Comparison of ENCODE assay signal across 1 cellular context in the genomic region with DNA sequence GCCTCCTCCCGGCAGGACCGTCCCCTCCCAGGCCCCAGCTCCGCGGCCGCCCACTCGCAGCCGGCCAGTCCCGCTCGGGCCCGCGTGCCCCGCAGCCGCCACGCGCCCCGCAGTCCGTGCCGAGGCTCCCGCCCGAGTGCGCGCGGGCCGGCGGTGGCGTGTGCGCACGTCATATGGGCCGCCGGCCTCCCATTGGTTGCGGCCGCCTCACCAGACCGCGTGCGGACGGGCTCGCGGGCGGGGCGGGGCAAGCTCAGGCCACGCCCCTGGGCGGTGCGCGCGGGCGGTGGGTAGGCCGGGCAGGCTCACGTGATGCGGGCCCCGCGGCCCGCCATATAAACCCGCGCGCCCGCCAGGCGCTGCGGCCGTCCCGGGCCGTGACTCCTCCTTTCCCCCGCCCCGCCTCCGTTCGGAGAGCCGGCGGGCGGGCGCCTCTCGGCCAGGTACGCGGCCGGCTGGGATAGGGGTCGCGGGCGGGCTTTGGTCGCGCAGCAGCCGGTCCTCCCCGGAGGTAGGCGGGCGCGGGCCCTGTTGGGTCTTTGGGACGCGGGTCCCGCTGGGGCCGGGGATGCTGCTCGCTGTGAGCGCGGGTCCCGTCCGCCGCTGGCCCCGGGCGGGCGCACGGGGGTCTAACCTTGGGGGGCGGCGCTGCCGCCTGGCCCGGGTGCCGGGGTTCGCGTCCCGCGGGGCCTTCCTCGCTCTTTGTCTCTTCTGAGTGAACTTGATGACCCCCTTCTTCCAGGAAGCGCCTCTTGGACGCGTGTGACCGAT.
TF ChIP-seq lines count a peak whose summit lies in the region.

A gene (plus strand): TSS at position 362 of the 771 bp plus-strand sequence. CDS start 408 bp downstream, at position 770.

TF ChIP-seq in K562, 482 proteins besides CTCF, POLR2A, EP300 and RAD21 (continued from another document and continues in another):
- TF ChIP-seq RAD51 (IDR thresholded peaks at IDR 0.05; ENCODE audit: borderline replicate concordance, low read depth), result no peak
- TF ChIP-seq BCL6 (CRISPR knock-in tag; IDR thresholded peaks at IDR 0.05), result no peak
- no peak for TF ChIP-seq ZNF589 (CRISPR knock-in tag; IDR thresholded peaks at IDR 0.05; ENCODE audit: low read depth)
- TF ChIP-seq, protein P1, sequence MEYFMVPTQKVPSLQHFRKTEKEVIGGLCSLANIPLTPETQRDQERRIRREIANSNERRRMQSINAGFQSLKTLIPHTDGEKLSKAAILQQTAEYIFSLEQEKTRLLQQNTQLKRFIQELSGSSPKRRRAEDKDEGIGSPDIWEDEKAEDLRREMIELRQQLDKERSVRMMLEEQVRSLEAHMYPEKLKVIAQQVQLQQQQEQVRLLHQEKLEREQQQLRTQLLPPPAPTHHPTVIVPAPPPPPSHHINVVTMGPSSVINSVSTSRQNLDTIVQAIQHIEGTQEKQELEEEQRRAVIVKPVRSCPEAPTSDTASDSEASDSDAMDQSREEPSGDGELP (CRISPR knock-in tag; IDR thresholded peaks at IDR 0.05; ENCODE audit: borderline replicate concordance), result 0 out of 2 replicates have a peak, but pooled peaks have one; percentile 47
- TF ChIP-seq CAMTA2 (CRISPR knock-in tag; conservative IDR thresholded peaks at IDR 0.05), result 0 out of 2 replicates have a peak, but pooled peaks have one; percentile 5
- TF ChIP-seq ETV5 (CRISPR knock-in tag; IDR thresholded peaks at IDR 0.05; ENCODE audit: low read depth), result 0 out of 2 replicates have a peak, but pooled peaks have one; percentile 39
- TF ChIP-seq, protein P2, sequence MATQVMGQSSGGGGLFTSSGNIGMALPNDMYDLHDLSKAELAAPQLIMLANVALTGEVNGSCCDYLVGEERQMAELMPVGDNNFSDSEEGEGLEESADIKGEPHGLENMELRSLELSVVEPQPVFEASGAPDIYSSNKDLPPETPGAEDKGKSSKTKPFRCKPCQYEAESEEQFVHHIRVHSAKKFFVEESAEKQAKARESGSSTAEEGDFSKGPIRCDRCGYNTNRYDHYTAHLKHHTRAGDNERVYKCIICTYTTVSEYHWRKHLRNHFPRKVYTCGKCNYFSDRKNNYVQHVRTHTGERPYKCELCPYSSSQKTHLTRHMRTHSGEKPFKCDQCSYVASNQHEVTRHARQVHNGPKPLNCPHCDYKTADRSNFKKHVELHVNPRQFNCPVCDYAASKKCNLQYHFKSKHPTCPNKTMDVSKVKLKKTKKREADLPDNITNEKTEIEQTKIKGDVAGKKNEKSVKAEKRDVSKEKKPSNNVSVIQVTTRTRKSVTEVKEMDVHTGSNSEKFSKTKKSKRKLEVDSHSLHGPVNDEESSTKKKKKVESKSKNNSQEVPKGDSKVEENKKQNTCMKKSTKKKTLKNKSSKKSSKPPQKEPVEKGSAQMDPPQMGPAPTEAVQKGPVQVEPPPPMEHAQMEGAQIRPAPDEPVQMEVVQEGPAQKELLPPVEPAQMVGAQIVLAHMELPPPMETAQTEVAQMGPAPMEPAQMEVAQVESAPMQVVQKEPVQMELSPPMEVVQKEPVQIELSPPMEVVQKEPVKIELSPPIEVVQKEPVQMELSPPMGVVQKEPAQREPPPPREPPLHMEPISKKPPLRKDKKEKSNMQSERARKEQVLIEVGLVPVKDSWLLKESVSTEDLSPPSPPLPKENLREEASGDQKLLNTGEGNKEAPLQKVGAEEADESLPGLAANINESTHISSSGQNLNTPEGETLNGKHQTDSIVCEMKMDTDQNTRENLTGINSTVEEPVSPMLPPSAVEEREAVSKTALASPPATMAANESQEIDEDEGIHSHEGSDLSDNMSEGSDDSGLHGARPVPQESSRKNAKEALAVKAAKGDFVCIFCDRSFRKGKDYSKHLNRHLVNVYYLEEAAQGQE (CRISPR knock-in tag; IDR thresholded peaks at IDR 0.05; ENCODE audit: low read depth), result peak; percentile 10; the same call in 1 of the 2 replicates
- TF ChIP-seq, protein P3, sequence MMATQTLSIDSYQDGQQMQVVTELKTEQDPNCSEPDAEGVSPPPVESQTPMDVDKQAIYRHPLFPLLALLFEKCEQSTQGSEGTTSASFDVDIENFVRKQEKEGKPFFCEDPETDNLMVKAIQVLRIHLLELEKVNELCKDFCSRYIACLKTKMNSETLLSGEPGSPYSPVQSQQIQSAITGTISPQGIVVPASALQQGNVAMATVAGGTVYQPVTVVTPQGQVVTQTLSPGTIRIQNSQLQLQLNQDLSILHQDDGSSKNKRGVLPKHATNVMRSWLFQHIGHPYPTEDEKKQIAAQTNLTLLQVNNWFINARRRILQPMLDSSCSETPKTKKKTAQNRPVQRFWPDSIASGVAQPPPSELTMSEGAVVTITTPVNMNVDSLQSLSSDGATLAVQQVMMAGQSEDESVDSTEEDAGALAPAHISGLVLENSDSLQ (IDR thresholded peaks at IDR 0.05), result no peak
- TF ChIP-seq, protein P4, sequence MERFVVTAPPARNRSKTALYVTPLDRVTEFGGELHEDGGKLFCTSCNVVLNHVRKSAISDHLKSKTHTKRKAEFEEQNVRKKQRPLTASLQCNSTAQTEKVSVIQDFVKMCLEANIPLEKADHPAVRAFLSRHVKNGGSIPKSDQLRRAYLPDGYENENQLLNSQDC (CRISPR knock-in tag; IDR thresholded peaks at IDR 0.05), result peak; percentile 82; the same call in 1 of the 2 replicates
- TF ChIP-seq, protein P5, sequence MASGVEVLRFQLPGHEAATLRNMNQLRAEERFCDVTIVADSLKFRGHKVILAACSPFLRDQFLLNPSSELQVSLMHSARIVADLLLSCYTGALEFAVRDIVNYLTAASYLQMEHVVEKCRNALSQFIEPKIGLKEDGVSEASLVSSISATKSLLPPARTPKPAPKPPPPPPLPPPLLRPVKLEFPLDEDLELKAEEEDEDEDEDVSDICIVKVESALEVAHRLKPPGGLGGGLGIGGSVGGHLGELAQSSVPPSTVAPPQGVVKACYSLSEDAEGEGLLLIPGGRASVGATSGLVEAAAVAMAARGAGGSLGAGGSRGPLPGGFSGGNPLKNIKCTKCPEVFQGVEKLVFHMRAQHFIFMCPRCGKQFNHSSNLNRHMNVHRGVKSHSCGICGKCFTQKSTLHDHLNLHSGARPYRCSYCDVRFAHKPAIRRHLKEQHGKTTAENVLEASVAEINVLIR (CRISPR knock-in tag; IDR thresholded peaks at IDR 0.05), result peak; percentile 78; the same call in 1 of the 2 replicates
- no peak for TF ChIP-seq NR2C2 (CRISPR knock-in tag; IDR thresholded peaks at IDR 0.05)
- peak; percentile 6; the same call in 1 of the 2 replicates for TF ChIP-seq NR2C2 (tag; IDR thresholded peaks at IDR 0.05)
- TF ChIP-seq NFE2 (IDR thresholded peaks at IDR 0.05; ENCODE audit: low read depth), result no peak
- TF ChIP-seq ZNF644 (tag; IDR thresholded peaks at IDR 0.05; ENCODE audit: low read depth), result no peak; the same call in 1 of the 2 replicates
- TF ChIP-seq, protein P6, sequence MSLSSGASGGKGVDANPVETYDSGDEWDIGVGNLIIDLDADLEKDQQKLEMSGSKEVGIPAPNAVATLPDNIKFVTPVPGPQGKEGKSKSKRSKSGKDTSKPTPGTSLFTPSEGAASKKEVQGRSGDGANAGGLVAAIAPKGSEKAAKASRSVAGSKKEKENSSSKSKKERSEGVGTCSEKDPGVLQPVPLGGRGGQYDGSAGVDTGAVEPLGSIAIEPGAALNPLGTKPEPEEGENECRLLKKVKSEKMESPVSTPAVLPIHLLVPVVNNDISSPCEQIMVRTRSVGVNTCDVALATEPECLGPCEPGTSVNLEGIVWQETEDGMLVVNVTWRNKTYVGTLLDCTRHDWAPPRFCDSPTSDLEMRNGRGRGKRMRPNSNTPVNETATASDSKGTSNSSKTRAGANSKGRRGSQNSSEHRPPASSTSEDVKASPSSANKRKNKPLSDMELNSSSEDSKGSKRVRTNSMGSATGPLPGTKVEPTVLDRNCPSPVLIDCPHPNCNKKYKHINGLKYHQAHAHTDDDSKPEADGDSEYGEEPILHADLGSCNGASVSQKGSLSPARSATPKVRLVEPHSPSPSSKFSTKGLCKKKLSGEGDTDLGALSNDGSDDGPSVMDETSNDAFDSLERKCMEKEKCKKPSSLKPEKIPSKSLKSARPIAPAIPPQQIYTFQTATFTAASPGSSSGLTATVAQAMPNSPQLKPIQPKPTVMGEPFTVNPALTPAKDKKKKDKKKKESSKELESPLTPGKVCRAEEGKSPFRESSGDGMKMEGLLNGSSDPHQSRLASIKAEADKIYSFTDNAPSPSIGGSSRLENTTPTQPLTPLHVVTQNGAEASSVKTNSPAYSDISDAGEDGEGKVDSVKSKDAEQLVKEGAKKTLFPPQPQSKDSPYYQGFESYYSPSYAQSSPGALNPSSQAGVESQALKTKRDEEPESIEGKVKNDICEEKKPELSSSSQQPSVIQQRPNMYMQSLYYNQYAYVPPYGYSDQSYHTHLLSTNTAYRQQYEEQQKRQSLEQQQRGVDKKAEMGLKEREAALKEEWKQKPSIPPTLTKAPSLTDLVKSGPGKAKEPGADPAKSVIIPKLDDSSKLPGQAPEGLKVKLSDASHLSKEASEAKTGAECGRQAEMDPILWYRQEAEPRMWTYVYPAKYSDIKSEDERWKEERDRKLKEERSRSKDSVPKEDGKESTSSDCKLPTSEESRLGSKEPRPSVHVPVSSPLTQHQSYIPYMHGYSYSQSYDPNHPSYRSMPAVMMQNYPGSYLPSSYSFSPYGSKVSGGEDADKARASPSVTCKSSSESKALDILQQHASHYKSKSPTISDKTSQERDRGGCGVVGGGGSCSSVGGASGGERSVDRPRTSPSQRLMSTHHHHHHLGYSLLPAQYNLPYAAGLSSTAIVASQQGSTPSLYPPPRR (CRISPR knock-in tag; IDR thresholded peaks at IDR 0.05; ENCODE audit: borderline replicate concordance), result no peak
- TF ChIP-seq, protein P7, sequence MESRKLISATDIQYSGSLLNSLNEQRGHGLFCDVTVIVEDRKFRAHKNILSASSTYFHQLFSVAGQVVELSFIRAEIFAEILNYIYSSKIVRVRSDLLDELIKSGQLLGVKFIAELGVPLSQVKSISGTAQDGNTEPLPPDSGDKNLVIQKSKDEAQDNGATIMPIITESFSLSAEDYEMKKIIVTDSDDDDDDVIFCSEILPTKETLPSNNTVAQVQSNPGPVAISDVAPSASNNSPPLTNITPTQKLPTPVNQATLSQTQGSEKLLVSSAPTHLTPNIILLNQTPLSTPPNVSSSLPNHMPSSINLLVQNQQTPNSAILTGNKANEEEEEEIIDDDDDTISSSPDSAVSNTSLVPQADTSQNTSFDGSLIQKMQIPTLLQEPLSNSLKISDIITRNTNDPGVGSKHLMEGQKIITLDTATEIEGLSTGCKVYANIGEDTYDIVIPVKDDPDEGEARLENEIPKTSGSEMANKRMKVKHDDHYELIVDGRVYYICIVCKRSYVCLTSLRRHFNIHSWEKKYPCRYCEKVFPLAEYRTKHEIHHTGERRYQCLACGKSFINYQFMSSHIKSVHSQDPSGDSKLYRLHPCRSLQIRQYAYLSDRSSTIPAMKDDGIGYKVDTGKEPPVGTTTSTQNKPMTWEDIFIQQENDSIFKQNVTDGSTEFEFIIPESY (CRISPR knock-in tag; IDR thresholded peaks at IDR 0.05), result peak; percentile 47
- TF ChIP-seq, protein P8, sequence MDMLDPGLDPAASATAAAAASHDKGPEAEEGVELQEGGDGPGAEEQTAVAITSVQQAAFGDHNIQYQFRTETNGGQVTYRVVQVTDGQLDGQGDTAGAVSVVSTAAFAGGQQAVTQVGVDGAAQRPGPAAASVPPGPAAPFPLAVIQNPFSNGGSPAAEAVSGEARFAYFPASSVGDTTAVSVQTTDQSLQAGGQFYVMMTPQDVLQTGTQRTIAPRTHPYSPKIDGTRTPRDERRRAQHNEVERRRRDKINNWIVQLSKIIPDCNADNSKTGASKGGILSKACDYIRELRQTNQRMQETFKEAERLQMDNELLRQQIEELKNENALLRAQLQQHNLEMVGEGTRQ (CRISPR knock-in tag; IDR thresholded peaks at IDR 0.05), result peak; percentile 93
- no peak for TF ChIP-seq ZKSCAN1 (IDR thresholded peaks at IDR 0.05; ENCODE audit: low read depth, low read length)
- peak; percentile 90; the same call in 1 of the 2 replicates for TF ChIP-seq CBX1 (IDR thresholded peaks at IDR 0.05; ENCODE audit: low read depth)
- TF ChIP-seq NBN (IDR thresholded peaks at IDR 0.05; ENCODE audit: low read depth), result no peak
- peak; percentile 60 for TF ChIP-seq POLR2B (IDR thresholded peaks at IDR 0.05; ENCODE audit: low read depth, partially characterized antibody)
- TF ChIP-seq SMAD4 (CRISPR knock-in tag; conservative IDR thresholded peaks at IDR 0.05), result peak; percentile 87; the same call in 1 of the 2 replicates
- TF ChIP-seq, protein P9, sequence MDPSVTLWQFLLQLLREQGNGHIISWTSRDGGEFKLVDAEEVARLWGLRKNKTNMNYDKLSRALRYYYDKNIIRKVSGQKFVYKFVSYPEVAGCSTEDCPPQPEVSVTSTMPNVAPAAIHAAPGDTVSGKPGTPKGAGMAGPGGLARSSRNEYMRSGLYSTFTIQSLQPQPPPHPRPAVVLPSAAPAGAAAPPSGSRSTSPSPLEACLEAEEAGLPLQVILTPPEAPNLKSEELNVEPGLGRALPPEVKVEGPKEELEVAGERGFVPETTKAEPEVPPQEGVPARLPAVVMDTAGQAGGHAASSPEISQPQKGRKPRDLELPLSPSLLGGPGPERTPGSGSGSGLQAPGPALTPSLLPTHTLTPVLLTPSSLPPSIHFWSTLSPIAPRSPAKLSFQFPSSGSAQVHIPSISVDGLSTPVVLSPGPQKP (CRISPR knock-in tag; IDR thresholded peaks at IDR 0.05), result no peak
- TF ChIP-seq, protein P10, sequence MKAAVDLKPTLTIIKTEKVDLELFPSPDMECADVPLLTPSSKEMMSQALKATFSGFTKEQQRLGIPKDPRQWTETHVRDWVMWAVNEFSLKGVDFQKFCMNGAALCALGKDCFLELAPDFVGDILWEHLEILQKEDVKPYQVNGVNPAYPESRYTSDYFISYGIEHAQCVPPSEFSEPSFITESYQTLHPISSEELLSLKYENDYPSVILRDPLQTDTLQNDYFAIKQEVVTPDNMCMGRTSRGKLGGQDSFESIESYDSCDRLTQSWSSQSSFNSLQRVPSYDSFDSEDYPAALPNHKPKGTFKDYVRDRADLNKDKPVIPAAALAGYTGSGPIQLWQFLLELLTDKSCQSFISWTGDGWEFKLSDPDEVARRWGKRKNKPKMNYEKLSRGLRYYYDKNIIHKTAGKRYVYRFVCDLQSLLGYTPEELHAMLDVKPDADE (conservative IDR thresholded peaks at IDR 0.05; ENCODE audit: control insufficient read depth, low read depth, low read length), result peak; percentile 55
- no peak for TF ChIP-seq DDX20 (tag; IDR thresholded peaks at IDR 0.05; ENCODE audit: low read depth)
- TF ChIP-seq CHD2 (IDR thresholded peaks at IDR 0.05; ENCODE audit: low read depth, low read length), result peak; percentile 34; the same call in 1 of the 2 replicates
- TF ChIP-seq, protein P11, sequence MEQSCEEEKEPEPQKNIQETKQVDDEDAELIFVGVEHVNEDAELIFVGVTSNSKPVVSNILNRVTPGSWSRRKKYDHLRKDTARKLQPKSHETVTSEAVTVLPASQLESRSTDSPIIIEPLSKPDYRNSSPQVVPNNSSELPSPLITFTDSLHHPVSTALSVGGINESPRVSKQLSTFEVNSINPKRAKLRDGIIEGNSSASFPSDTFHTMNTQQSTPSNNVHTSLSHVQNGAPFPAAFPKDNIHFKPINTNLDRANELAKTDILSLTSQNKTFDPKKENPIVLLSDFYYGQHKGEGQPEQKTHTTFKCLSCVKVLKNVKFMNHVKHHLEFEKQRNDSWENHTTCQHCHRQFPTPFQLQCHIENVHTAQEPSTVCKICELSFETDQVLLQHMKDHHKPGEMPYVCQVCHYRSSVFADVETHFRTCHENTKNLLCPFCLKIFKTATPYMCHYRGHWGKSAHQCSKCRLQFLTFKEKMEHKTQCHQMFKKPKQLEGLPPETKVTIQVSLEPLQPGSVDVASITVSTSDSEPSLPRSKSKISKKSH (CRISPR knock-in tag; IDR thresholded peaks at IDR 0.05), result 0 out of 2 replicates have a peak, but pooled peaks have one; percentile 38
- TF ChIP-seq PHF20 (IDR thresholded peaks at IDR 0.05; ENCODE audit: partially characterized antibody), result peak; percentile 23
- TF ChIP-seq ZNF766 (CRISPR knock-in tag; conservative IDR thresholded peaks at IDR 0.05), result no peak
- TF ChIP-seq PTTG1 (tag; IDR thresholded peaks at IDR 0.05; ENCODE audit: low read depth), result no peak
